1 cellular context compared by ENCODE assay signal in genomic region chr6:149717588-149718458, GRCh38.
TF ChIP-seq lines count a peak whose summit lies in the region.

TSS of gene LATS1 (minus strand) at chr6:149718101. CDS start at chr6:149702126, 15,975 bp downstream.

TF ChIP-seq in HCT116, 20 proteins besides CTCF, POLR2A, EP300 and RAD21 (continued from another document):
- TF ChIP-seq TCF7L2 (IDR thresholded peaks at IDR 0.05; ENCODE audit: borderline replicate concordance, extremely low read depth, insufficient read depth, insufficient read length) (no peak), EZH2 (IDR thresholded peaks at IDR 0.05) (no peak), EGR1 (IDR thresholded peaks at IDR 0.05; ENCODE audit: low read depth) (peak; percentile 68), MAX (IDR thresholded peaks at IDR 0.05) (peak; percentile 82; the same call in 1 of the 2 replicates), FOSL1 (IDR thresholded peaks at IDR 0.05; ENCODE audit: low read depth) (no peak), YY1 (IDR thresholded peaks at IDR 0.05; ENCODE audit: extremely low read depth, insufficient replicate concordance, low read depth, low read length) (peak; percentile 96), POLR2AphosphoS5 (IDR thresholded peaks at IDR 0.05; ENCODE audit: low read depth, low read length) (peak; percentile 97), ELF1 (IDR thresholded peaks at IDR 0.05; ENCODE audit: borderline replicate concordance, low read depth) (no peak), CEBPB (IDR thresholded peaks at IDR 0.05; ENCODE audit: low read depth) (no peak)
